22 cellular contexts compared by ENCODE assay signal in genomic region chr11:70509476-70509875, GRCh38.
"Had no signal": no experiment of that assay in that cellular context is flagged by ENCODE, and none has a peak within 500 bp of the region (broad histone marks: within the 10 kb centered on the region; RNA-seq: fewer than 3 reads in every experiment).

No MANE protein-coding gene starts in this region.

- H3K4me1 ChIP-seq: colonic mucosa, esophagus squamous epithelium, gastrocnemius medialis, prostate gland, thyroid gland had no signal

- H3K4me1 Mint-ChIP-seq: activated T-helper 17 cell treated with anti-CD3 and anti-CD28 coated beads, Interleukin-2, amount 50 U/mL, for 72 hours; central memory CD8-positive, alpha-beta T cell had no signal

- DNase-seq: activated CD8-positive, alpha-beta memory T cell treated with anti-CD3 and anti-CD28 coated beads, Interleukin-2, amount 50 U/mL, for 4 hours; activated T-cell treated with anti-CD3 and anti-CD28 coated beads, Interleukin-2, amount 50 U/mL, for 24 hours; colonic mucosa; esophagus squamous epithelium; gastrocnemius medialis; naive thymus-derived CD4-positive, alpha-beta T cell; stimulated activated CD4-positive, alpha-beta T cell treated with anti-CD3 and anti-CD28 coated beads, Interleukin-1b, Interleukin-23, amount 100 ng/mL, for 48 hours; substantia nigra; T-helper 1 cell; thyroid gland had no signal

- H3K4me3 Mint-ChIP-seq: activated T-cell treated with anti-CD3 and anti-CD28 coated beads, Interleukin-2, amount 50 U/mL, for 24 hours; activated T-helper 17 cell treated with anti-CD3 and anti-CD28 coated beads, Interleukin-2, amount 50 U/mL, for 72 hours; central memory CD8-positive, alpha-beta T cell; naive thymus-derived CD4-positive, alpha-beta T cell; neural crest cell; stimulated activated naive CD8-positive, alpha-beta T cell treated with anti-CD3 and anti-CD28 coated beads, Interleukin-15, Interleukin-2, amounts not matched to agents 100 ng/mL and 50 ng/mL, for 24 hours had no signal

- H3K27me3 ChIP-seq: colonic mucosa, esophagus squamous epithelium, gastrocnemius medialis, ovary, thyroid gland had no signal

- FAIRE-seq: astrocyte, keratinocyte, TTC549 had no signal

- H3K9me3 ChIP-seq: colonic mucosa, ovary, prostate gland, thyroid gland had no signal

- H3K4me3 ChIP-seq: colonic mucosa, esophagus squamous epithelium, gastrocnemius medialis, ovary, prostate gland, thyroid gland had no signal

- ATAC-seq: activated naive CD4-positive, alpha-beta T cell treated with anti-CD3 and anti-CD28 coated beads, Interleukin-2, amount 50 U/mL, for 72 hours; activated T-helper 17 cell treated with anti-CD3 and anti-CD28 coated beads, Interleukin-2, amount 50 U/mL, for 72 hours; gastrocnemius medialis; left lobe of liver; naive thymus-derived CD4-positive, alpha-beta T cell; right cardiac atrium had no signal

- H3K27ac Mint-ChIP-seq: activated naive CD4-positive, alpha-beta T cell treated with anti-CD3 and anti-CD28 coated beads, Interleukin-2, amount 50 U/mL, for 72 hours; activated T-cell treated with anti-CD3 and anti-CD28 coated beads, Interleukin-2, amount 50 U/mL, for 24 hours; activated T-helper 17 cell treated with anti-CD3 and anti-CD28 coated beads, Interleukin-2, amount 50 U/mL, for 72 hours; naive thymus-derived CD4-positive, alpha-beta T cell; stimulated activated naive CD8-positive, alpha-beta T cell treated with anti-CD3 and anti-CD28 coated beads, Interleukin-15, Interleukin-2, amounts not matched to agents 100 ng/mL and 50 ng/mL, for 24 hours had no signal

- H3K27ac ChIP-seq: colonic mucosa, esophagus squamous epithelium, gastrocnemius medialis, ovary, prostate gland, thyroid gland had no signal

- H3K36me3 ChIP-seq: colonic mucosa, esophagus squamous epithelium, gastrocnemius medialis, ovary, prostate gland, thyroid gland had no signal
